ENCODE assay signal across 12 cellular contexts in the genomic region with DNA sequence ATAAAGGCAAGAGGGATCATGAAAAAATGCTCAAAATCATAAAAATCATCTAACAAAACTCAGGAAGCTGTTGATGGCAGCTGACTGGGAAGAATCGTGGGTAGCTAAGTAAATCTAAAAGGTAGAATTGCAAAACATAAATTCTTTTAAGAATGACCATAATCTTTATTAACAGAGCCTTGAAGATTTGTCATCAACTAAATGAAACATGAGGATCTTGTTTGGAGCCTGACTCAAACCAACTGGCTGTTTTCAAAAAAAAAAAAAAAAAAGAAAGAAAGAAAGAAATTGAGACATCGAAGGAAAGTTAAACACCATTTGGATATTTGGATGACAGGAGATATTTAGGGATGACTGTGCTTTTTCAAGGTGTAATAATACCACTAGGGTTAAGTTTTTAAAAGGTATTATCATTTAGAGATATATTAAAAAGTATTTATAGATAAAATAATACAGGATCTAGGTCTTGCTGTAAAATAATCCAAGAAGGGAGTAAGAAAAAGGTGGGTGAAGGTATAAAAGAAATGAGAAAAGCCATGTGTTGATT. TPM values are rescaled to one million over a fixed set of nuclear protein-coding genes. Genes with fewer than 3 reads are reported as not detected.
DNase-seq lines count a peak whose midpoint lies in the region; ATAC-seq and TF ChIP-seq lines count a peak whose summit lies in the region.
"Had no signal": no experiment of that assay in that cellular context is flagged by ENCODE, and none has a peak within 500 bp of the region (broad histone marks: within the 10 kb centered on the region; RNA-seq: fewer than 3 reads in every experiment).

No MANE protein-coding gene starts in this region.

- H3K27me3 ChIP-seq in thymus (ENCODE audit: control insufficient read depth, insufficient read depth) = no peaks in the 10 kb centered on the region
- H3K27me3 ChIP-seq: BE2C had no signal

- H3K4me1 Mint-ChIP-seq in activated naive CD4-positive, alpha-beta T cell treated with anti-CD3 and anti-CD28 coated beads, Interleukin-2, amount 10 ng/mL, durations not matched to agents 7 days and 5 days = peaks cover 65% of the 10 kb centered on the region
- H3K4me1 Mint-ChIP-seq in activated CD4-positive, alpha-beta memory T cell treated with anti-CD3 and anti-CD28 coated beads, Interleukin-2, amount 10 ng/mL, durations not matched to agents 7 days and 5 days = peaks cover 64% of the 10 kb centered on the region

- peaks cover 67% of the 10 kb centered on the region for H3K4me1 ChIP-seq in thymus (ENCODE audit: control insufficient read depth, insufficient read depth, low read length)

- TF ChIP-seq CTCF in fibroblast of mammary gland (conservative IDR thresholded peaks at IDR 0.05; ENCODE audit: control insufficient read depth, insufficient read depth, low read depth, low read length) = no peak

- H3K4me3 Mint-ChIP-seq in activated naive CD4-positive, alpha-beta T cell treated with anti-CD3 and anti-CD28 coated beads, Interleukin-2, amount 10 ng/mL, durations not matched to agents 7 days and 5 days = peak overlapping the region; percentile 17
- H3K4me3 Mint-ChIP-seq in activated CD4-positive, alpha-beta memory T cell treated with anti-CD3 and anti-CD28 coated beads, Interleukin-2, amount 10 ng/mL, durations not matched to agents 7 days and 5 days = no peak overlapping the region

- no peaks in the 10 kb centered on the region for H3K9me3 Mint-ChIP-seq in activated naive CD4-positive, alpha-beta T cell treated with anti-CD3 and anti-CD28 coated beads, Interleukin-2, amount 10 ng/mL, durations not matched to agents 7 days and 5 days
- H3K9me3 Mint-ChIP-seq in activated CD4-positive, alpha-beta memory T cell treated with anti-CD3 and anti-CD28 coated beads, Interleukin-2, amount 10 ng/mL, durations not matched to agents 7 days and 5 days = no peaks in the 10 kb centered on the region

- no peak for DNase-seq in activated naive CD4-positive, alpha-beta T cell treated with anti-CD3 and anti-CD28 coated beads, Interleukin-2, amount 10 ng/mL, durations not matched to agents 7 days and 5 days
- no peak for DNase-seq in activated naive CD4-positive, alpha-beta T cell treated with anti-CD3 and anti-CD28 coated beads, Interleukin-2, amount 50 U/mL, for 16 hours
- DNase-seq in activated CD4-positive, alpha-beta memory T cell treated with anti-CD3 and anti-CD28 coated beads, Interleukin-2, amount 10 ng/mL, durations not matched to agents 7 days and 5 days = no peak
- peak; percentile 61 for DNase-seq in fibroblast of mammary gland (ENCODE audit: low read depth)
- no peak for DNase-seq in glomerular visceral epithelial cell (ENCODE audit: extremely low spot score)
- no peak for DNase-seq in kidney tubule cell (ENCODE audit: low spot score)
- DNase-seq: BE2C, NCI-H1930 had no signal

- 45% methylated on average over 2 of the region's 2 CpGs for WGBS in thymus

- POLR2A ChIA-PET in activated CD4-positive, alpha-beta memory T cell treated with anti-CD3 and anti-CD28 coated beads, Interleukin-2, amount 10 ng/mL, durations not matched to agents 7 days and 5 days (lab: Charles Lee) = interaction anchor here (0.8 to 10.6 kb wide), 10 partner anchors 10 to 39 kb away, joined by 3 to 151 read pairs (median 6); no protein-coding TSS in a partner anchor

- H3K4me3 ChIP-seq in fibroblast of mammary gland (ENCODE audit: control insufficient read depth, low read depth, low read length) (no peak overlapping the region), thymus (ENCODE audit: low read length) (no peak overlapping the region)
- H3K4me3 ChIP-seq: thoracic aorta had no signal

- CTCF ChIA-PET in activated naive CD4-positive, alpha-beta T cell treated with anti-CD3 and anti-CD28 coated beads, Interleukin-2, amount 10 ng/mL, durations not matched to agents 7 days and 5 days (lab: Charles Lee) = interaction anchor here (0.8 to 4.8 kb wide), 11 partner anchors 9 to 101 kb away, joined by 3 to 32 read pairs (median 5); no protein-coding TSS in a partner anchor
- CTCF ChIA-PET in activated CD4-positive, alpha-beta memory T cell treated with anti-CD3 and anti-CD28 coated beads, Interleukin-2, amount 10 ng/mL, durations not matched to agents 7 days and 5 days (lab: Charles Lee) = interaction anchor here (0.8 to 17.2 kb wide), 7 partner anchors 9 to 101 kb away, joined by 3 to 423 read pairs (median 6); no protein-coding TSS in a partner anchor

- peak overlapping the region; percentile 91 for H3K27ac Mint-ChIP-seq in activated naive CD4-positive, alpha-beta T cell treated with anti-CD3 and anti-CD28 coated beads, Interleukin-2, amount 10 ng/mL, durations not matched to agents 7 days and 5 days
- peak overlapping the region; percentile 87 for H3K27ac Mint-ChIP-seq in activated CD4-positive, alpha-beta memory T cell treated with anti-CD3 and anti-CD28 coated beads, Interleukin-2, amount 10 ng/mL, durations not matched to agents 7 days and 5 days

- H3K27me3 Mint-ChIP-seq in activated naive CD4-positive, alpha-beta T cell treated with anti-CD3 and anti-CD28 coated beads, Interleukin-2, amount 10 ng/mL, durations not matched to agents 7 days and 5 days = no peaks in the 10 kb centered on the region
- H3K27me3 Mint-ChIP-seq in activated CD4-positive, alpha-beta memory T cell treated with anti-CD3 and anti-CD28 coated beads, Interleukin-2, amount 10 ng/mL, durations not matched to agents 7 days and 5 days = no peaks in the 10 kb centered on the region

- no peaks in the 10 kb centered on the region for H3K9me3 ChIP-seq in thymus (ENCODE audit: control insufficient read depth)
- H3K9me3 ChIP-seq: BE2C, thoracic aorta had no signal

- H3K36me3 ChIP-seq in thymus (ENCODE audit: control insufficient read depth, insufficient read depth) = peaks cover 13% of the 10 kb centered on the region
- H3K36me3 ChIP-seq: BE2C had no signal

- H3K27ac ChIP-seq in thymus (ENCODE audit: low read depth) = peak overlapping the region; percentile 95

- no peak for ATAC-seq in GM21786 (IDR thresholded peaks at IDR 0.05; ENCODE audit: unreplicated experiment)

- H3K36me3 Mint-ChIP-seq in activated naive CD4-positive, alpha-beta T cell treated with anti-CD3 and anti-CD28 coated beads, Interleukin-2, amount 10 ng/mL, durations not matched to agents 7 days and 5 days = peaks cover 49% of the 10 kb centered on the region
- H3K36me3 Mint-ChIP-seq in activated CD4-positive, alpha-beta memory T cell treated with anti-CD3 and anti-CD28 coated beads, Interleukin-2, amount 10 ng/mL, durations not matched to agents 7 days and 5 days (ENCODE audit: low read depth) = peaks cover 57% of the 10 kb centered on the region

RNA-seq across cellular contexts. Expression of gene CD34, which starts 48.6 kb away (rescaled TPM):
- total RNA-seq in activated CD4-positive, alpha-beta memory T cell treated with anti-CD3 and anti-CD28 coated beads, Interleukin-2, amount 10 ng/mL, durations not matched to agents 7 days and 5 days = under 1 TPM; 0.03 to 0.05 TPM
- polyA plus RNA-seq in thymus = 14.5 TPM
- total RNA-seq: T-helper 1 cell treated with Interleukin-12 subunit alpha and Interleukin-12 subunit beta and Interleukin-4 antibody, amounts not matched to agents 30 ng/mL and 1 ng/mL, for 36 hours had no signal
